15 cellular contexts compared by ENCODE assay signal in the genomic region with DNA sequence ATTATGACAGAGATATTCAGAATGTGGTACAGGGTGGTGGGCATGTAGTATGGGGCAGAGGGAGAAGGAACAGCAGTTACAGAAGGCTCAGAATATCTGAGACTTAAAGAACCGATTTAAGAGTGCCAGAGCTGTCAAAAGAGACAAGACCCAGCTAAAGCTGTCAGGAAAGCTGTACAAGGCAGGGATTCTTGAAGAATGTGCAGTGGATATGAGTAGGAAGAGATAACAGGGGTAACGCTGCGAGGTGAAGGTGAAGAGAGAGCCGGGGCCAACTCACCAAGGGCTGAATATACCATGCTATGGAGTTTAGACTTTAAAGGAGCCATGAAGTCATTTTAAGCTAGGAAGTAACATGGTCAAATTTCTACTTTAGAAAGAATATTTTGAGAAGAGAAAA.
DNase-seq lines count a peak whose midpoint lies in the region; ATAC-seq and TF ChIP-seq lines count a peak whose summit lies in the region.
"Had no signal": no experiment of that assay in that cellular context is flagged by ENCODE, and none has a peak within 500 bp of the region (broad histone marks: within the 10 kb centered on the region; RNA-seq: fewer than 3 reads in every experiment).

No MANE protein-coding gene starts in this region.

- no peaks in the 10 kb centered on the region for H3K9me3 ChIP-seq in IMR-90 (ENCODE audit: control insufficient read depth, insufficient read depth, low read length)
- H3K9me3 ChIP-seq in neural cell (ENCODE audit: low read length): no peaks in the 10 kb centered on the region
- H3K9me3 ChIP-seq: HAP-1 had no signal

- peak overlapping the region; percentile 46 for H2BK5ac ChIP-seq in IMR-90 (ENCODE audit: low read depth, low read length, poor library complexity, severe bottlenecking)

- H3K4me3 ChIP-seq in IMR-90 (ENCODE audit: insufficient read depth, low read depth, low read length) (no peak overlapping the region), neural cell (ENCODE audit: low read length) (no peak overlapping the region)
- H3K4me3 ChIP-seq: HAP-1 had no signal

- DNase-seq in IMR-90 (no peak), amniotic epithelial cell (ENCODE audit: low read depth) (peak; percentile 19), GM10248 (ENCODE audit: extremely low spot score) (no peak)
- no peak for DNase-seq in activated T-cell treated with anti-CD3 and anti-CD28 coated beads, Interleukin-2, amount 50 U/mL, for 48 hours
- DNase-seq: C1 segment of cervical spinal cord; Calu3; CD8-positive, alpha-beta T cell; DMS53; DMS79 treated with DMSO at 0.1 percent for 48 hours; GF-D8; GOT3; HFFc6 had no signal

- no peaks in the 10 kb centered on the region for H3F3A ChIP-seq in neural cell (ENCODE audit: insufficient read depth, low read length, poor library complexity, severe bottlenecking)

- H3K9me2 ChIP-seq in neural cell (ENCODE audit: insufficient read depth, low read length): no peaks in the 10 kb centered on the region

- H3K18ac ChIP-seq in IMR-90 (ENCODE audit: low read depth, low read length): peak overlapping the region; percentile 4; the same call in 1 of the 2 replicates

- H3K36me3 ChIP-seq in IMR-90 (ENCODE audit: control insufficient read depth, insufficient read depth, low read length) (no peaks in the 10 kb centered on the region), neural cell (ENCODE audit: insufficient read depth, low read length) (no peaks in the 10 kb centered on the region)
- H3K36me3 ChIP-seq: HAP-1 had no signal

- dilution Hi-C loops in IMR-90 (cut with HindIII; ENCODE audit: low sequenced_read_pairs, unreplicated experiment): no loop called here

- H3K9ac ChIP-seq in IMR-90 (ENCODE audit: low read depth, low read length): no peak overlapping the region
- H3K9ac ChIP-seq in neural cell (ENCODE audit: low read length): no peak overlapping the region

- TF ChIP-seq EP300 in neural cell (conservative IDR thresholded peaks at IDR 0.05; ENCODE audit: poor library complexity, severe bottlenecking): peak; percentile 11

- no peak overlapping the region for H3K14ac ChIP-seq in IMR-90 (replicated peaks; ENCODE audit: low read depth, low read length)

- H4K8ac ChIP-seq in IMR-90 (ENCODE audit: low read depth in 2 of 2, low read length in 2 of 2): no peak overlapping the region

- no peak overlapping the region for H2BK20ac ChIP-seq in IMR-90 (ENCODE audit: low read depth, low read length)

- no peak overlapping the region for H2AK9ac ChIP-seq in IMR-90 (replicated peaks; ENCODE audit: low read depth, low read length, poor library complexity)

- H3K23ac ChIP-seq in IMR-90 (ENCODE audit: low read depth, low read length): no peak overlapping the region

- in situ Hi-C loops in IMR-90 (cut with MboI; ENCODE audit: low sequenced_read_pairs): no loop called here

- no peak for TF ChIP-seq RAD21 in IMR-90 (IDR thresholded peaks at IDR 0.05; ENCODE audit: low read length)
- no peak for TF ChIP-seq RAD21 in neural cell (conservative IDR thresholded peaks at IDR 0.05)

- TF ChIP-seq CTCF in IMR-90 (conservative IDR thresholded peaks at IDR 0.05; ENCODE audit: low read depth, low read length) (no peak), neural cell (IDR thresholded peaks at IDR 0.05; ENCODE audit: poor library complexity, severe bottlenecking) (no peak), GM10248 (IDR thresholded peaks at IDR 0.05; ENCODE audit: control extremely low read depth, extremely low read depth, low read depth, missing control alignments) (no peak)

- intact Hi-C loops in IMR-90 (cut with micrococcal nuclease): no loop called here

- H3K4me1 ChIP-seq in IMR-90 (ENCODE audit: control insufficient read depth, insufficient read depth, low read length): peaks cover 2% of the 10 kb centered on the region; the same call in 1 of the 2 replicates

- no peak overlapping the region for H4K91ac ChIP-seq in IMR-90 (ENCODE audit: insufficient read depth, low read depth, low read length)

- H4K5ac ChIP-seq in IMR-90 (ENCODE audit: low read depth, low read length): no peak overlapping the region; the same call in 1 of the 2 replicates

- H3K79me1 ChIP-seq in IMR-90 (ENCODE audit: low read depth in 1 of 2, low read length in 2 of 2): peaks cover 3 to 4% of the 10 kb centered on the region in 2 experiments; a peak in 2 of 4 replicates

- CTCF ChIA-PET in IMR-90 (lab: Yijun Ruan, JAX): interaction anchor here (0.6 to 1.2 kb wide), 3 partner anchors 12 to 124 kb away, joined by 3 to 4 read pairs (median 3); no protein-coding TSS in a partner anchor
- CTCF ChIA-PET in GM10248 (lab: Yijun Ruan, JAX): interaction anchor here (1.6 to 3.8 kb wide), 2 partner anchors 12 to 16 kb away, joined by 6 to 16 read pairs; no protein-coding TSS in a partner anchor

- 0 out of 2 replicates have a peak overlapping the region, but pooled peaks have one; percentile 33 for H2BK120ac ChIP-seq in IMR-90 (ENCODE audit: low read depth, low read length)

- H3K4me2 ChIP-seq in IMR-90 (ENCODE audit: low read depth, low read length) (no peak overlapping the region), neural cell (ENCODE audit: low read length) (no peak overlapping the region)

- BruUV-seq in IMR-90 (replicated peaks; lab: Mats Ljungman, UMichigan): no TSS peak

- H3K9me1 ChIP-seq in IMR-90 (ENCODE audit: insufficient read depth, low read length): peaks cover 4% of the 10 kb centered on the region

- WGBS in IMR-90 (ENCODE audit: extremely low coverage in 2 of 2, insufficient read length in 1 of 2), 2 experiments: 83% methylated on average over 1 of the region's 4 CpGs; no CpG with 5 or more reads in 1 of the 2 experiments

- H2AK5ac ChIP-seq in IMR-90 (ENCODE audit: low read depth, low read length): no peak overlapping the region

- peak overlapping the region; percentile 67 for H2AFZ ChIP-seq in IMR-90 (replicated peaks; ENCODE audit: low read length, poor library complexity)
- H2AFZ ChIP-seq in neural cell (ENCODE audit: low read depth, low read length): no peak overlapping the region

- POLR2A ChIA-PET in IMR-90 (lab: Charles Lee; ENCODE audit: unreplicated experiment) (interaction anchor here (0.7 kb wide), 1 partner anchor 382 kb away, joined by 3 read pairs; no protein-coding TSS in a partner anchor), GM10248 (lab: Yijun Ruan, JAX) (no interaction called here)

- no peak overlapping the region; the same call in 1 of the 2 replicates for H3K4ac ChIP-seq in IMR-90 (ENCODE audit: low read depth, low read length)

- no peak for TF ChIP-seq POLR2A in IMR-90 (IDR thresholded peaks at IDR 0.05; ENCODE audit: low read depth, low read length)

- H3K27me3 ChIP-seq in IMR-90 (ENCODE audit: control insufficient read depth, insufficient read depth, low read length) (no peaks in the 10 kb centered on the region), neural cell (ENCODE audit: insufficient read depth, low read depth, low read length) (no peaks in the 10 kb centered on the region)

- H4K20me1 ChIP-seq in IMR-90 (ENCODE audit: insufficient read depth, low read length): no peaks in the 10 kb centered on the region
- H4K20me1 ChIP-seq in neural cell (ENCODE audit: insufficient read depth): no peaks in the 10 kb centered on the region

- H3K56ac ChIP-seq in IMR-90 (ENCODE audit: extremely low read depth, insufficient read depth, low read length): no peak overlapping the region

- no peaks in the 10 kb centered on the region for H3K79me2 ChIP-seq in neural cell (replicated peaks; ENCODE audit: insufficient read depth, low read length)

- peak overlapping the region; percentile 40; the same call in 1 of the 3 replicates for H2BK15ac ChIP-seq in IMR-90 (ENCODE audit: low read depth, low read length)

- H3K27ac ChIP-seq in IMR-90 (ENCODE audit: insufficient read depth, low read length) (no peak overlapping the region), neural cell (ENCODE audit: low read length) (no peak overlapping the region)

- ATAC-seq in IMR-90 (ENCODE audit: low read depth): no peak
- no peak for ATAC-seq in HG03460 (IDR thresholded peaks at IDR 0.05; ENCODE audit: unreplicated experiment)
- ATAC-seq: CD8-positive, alpha-beta T cell had no signal

TF ChIP-seq in IMR-90, 13 proteins besides CTCF, POLR2A, EP300 and RAD21:
- TF ChIP-seq MAZ (IDR thresholded peaks at IDR 0.05; ENCODE audit: borderline replicate concordance, low read depth, low read length) (no peak), CHD1 (IDR thresholded peaks at IDR 0.05; ENCODE audit: low read depth, low read length) (no peak), BHLHE40 (IDR thresholded peaks at IDR 0.05; ENCODE audit: low read depth, low read length) (no peak), MXI1 (IDR thresholded peaks at IDR 0.05; ENCODE audit: borderline replicate concordance, low read depth, low read length) (no peak)

TF ChIP-seq in neural cell, 6 proteins besides CTCF, POLR2A, EP300 and RAD21:
- TF ChIP-seq TAF1 (IDR thresholded peaks at IDR 0.05; ENCODE audit: low read depth): no peak
- TF ChIP-seq POLR2AphosphoS5 (IDR thresholded peaks at IDR 0.05): no peak
- TF ChIP-seq MXI1 (conservative IDR thresholded peaks at IDR 0.05; ENCODE audit: poor library complexity, severe bottlenecking): no peak
- TF ChIP-seq EZH2 (IDR thresholded peaks at IDR 0.05; ENCODE audit: borderline replicate concordance, insufficient read depth, low read length, poor library complexity, severe bottlenecking): no peak
- TF ChIP-seq, protein P1, sequence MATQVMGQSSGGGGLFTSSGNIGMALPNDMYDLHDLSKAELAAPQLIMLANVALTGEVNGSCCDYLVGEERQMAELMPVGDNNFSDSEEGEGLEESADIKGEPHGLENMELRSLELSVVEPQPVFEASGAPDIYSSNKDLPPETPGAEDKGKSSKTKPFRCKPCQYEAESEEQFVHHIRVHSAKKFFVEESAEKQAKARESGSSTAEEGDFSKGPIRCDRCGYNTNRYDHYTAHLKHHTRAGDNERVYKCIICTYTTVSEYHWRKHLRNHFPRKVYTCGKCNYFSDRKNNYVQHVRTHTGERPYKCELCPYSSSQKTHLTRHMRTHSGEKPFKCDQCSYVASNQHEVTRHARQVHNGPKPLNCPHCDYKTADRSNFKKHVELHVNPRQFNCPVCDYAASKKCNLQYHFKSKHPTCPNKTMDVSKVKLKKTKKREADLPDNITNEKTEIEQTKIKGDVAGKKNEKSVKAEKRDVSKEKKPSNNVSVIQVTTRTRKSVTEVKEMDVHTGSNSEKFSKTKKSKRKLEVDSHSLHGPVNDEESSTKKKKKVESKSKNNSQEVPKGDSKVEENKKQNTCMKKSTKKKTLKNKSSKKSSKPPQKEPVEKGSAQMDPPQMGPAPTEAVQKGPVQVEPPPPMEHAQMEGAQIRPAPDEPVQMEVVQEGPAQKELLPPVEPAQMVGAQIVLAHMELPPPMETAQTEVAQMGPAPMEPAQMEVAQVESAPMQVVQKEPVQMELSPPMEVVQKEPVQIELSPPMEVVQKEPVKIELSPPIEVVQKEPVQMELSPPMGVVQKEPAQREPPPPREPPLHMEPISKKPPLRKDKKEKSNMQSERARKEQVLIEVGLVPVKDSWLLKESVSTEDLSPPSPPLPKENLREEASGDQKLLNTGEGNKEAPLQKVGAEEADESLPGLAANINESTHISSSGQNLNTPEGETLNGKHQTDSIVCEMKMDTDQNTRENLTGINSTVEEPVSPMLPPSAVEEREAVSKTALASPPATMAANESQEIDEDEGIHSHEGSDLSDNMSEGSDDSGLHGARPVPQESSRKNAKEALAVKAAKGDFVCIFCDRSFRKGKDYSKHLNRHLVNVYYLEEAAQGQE (IDR thresholded peaks at IDR 0.05; ENCODE audit: borderline replicate concordance): no peak
- no peak for TF ChIP-seq SMC3 (conservative IDR thresholded peaks at IDR 0.05; ENCODE audit: poor library complexity)
